In genomic region chrX:136259543-136259942, GRCh38 we compare ENCODE assay signal across 13 cellular contexts. TPM values are rescaled to one million over a fixed set of nuclear protein-coding genes. Genes with fewer than 3 reads are reported as not detected.
A peak's percentile ranks its signal among the peaks of the same experiment; 100 is the strongest.
DNase-seq lines count a peak whose midpoint lies in the region; ATAC-seq and TF ChIP-seq lines count a peak whose summit lies in the region.
"Had no signal": no experiment of that assay in that cellular context is flagged by ENCODE, and none has a peak within 500 bp of the region (broad histone marks: within the 10 kb centered on the region; RNA-seq: fewer than 3 reads in every experiment).

No MANE protein-coding gene starts in this region.

- no peaks in the 10 kb centered on the region for H3K9me3 ChIP-seq in right cardiac atrium (ENCODE audit: control insufficient read depth, low read length)
- H3K9me3 ChIP-seq in upper lobe of right lung: no peaks in the 10 kb centered on the region

- H3K4me1 ChIP-seq in right cardiac atrium (ENCODE audit: control insufficient read depth, insufficient read depth, low read length) (peaks cover 2% of the 10 kb centered on the region), upper lobe of right lung (no peaks in the 10 kb centered on the region)

- no peaks in the 10 kb centered on the region for H3K36me3 Mint-ChIP-seq in activated naive CD4-positive, alpha-beta T cell treated with anti-CD3 and anti-CD28 coated beads for 36 hours (ENCODE audit: low read depth)
- no peaks in the 10 kb centered on the region for H3K36me3 Mint-ChIP-seq in activated naive CD8-positive, alpha-beta T cell treated with anti-CD3 and anti-CD28 coated beads, Interleukin-2, amount 50 U/mL, for 24 hours (ENCODE audit: low read depth)

- 24% methylated on average over 4 of the region's 4 CpGs for WGBS in right cardiac atrium

- no peaks in the 10 kb centered on the region for H3K9me3 Mint-ChIP-seq in activated naive CD4-positive, alpha-beta T cell treated with anti-CD3 and anti-CD28 coated beads for 36 hours
- H3K9me3 Mint-ChIP-seq in activated naive CD8-positive, alpha-beta T cell treated with anti-CD3 and anti-CD28 coated beads, Interleukin-2, amount 50 U/mL, for 24 hours: no peaks in the 10 kb centered on the region

- DNase-seq in activated naive CD4-positive, alpha-beta T cell treated with anti-CD3 and anti-CD28 coated beads for 36 hours: peak; percentile 34
- DNase-seq in activated naive CD4-positive, alpha-beta T cell treated with anti-CD3 and anti-CD28 coated beads, Interleukin-2, amount 50 U/mL, for 16 hours: no peak
- DNase-seq in activated naive CD8-positive, alpha-beta T cell treated with anti-CD3 and anti-CD28 coated beads, Interleukin-2, amount 50 U/mL, for 24 hours: no peak
- DNase-seq in right cardiac atrium (no peak), upper lobe of right lung (no peak), posterior vena cava (ENCODE audit: low spot score) (no peak), left colon (no peak)
- DNase-seq: activated T-cell treated with anti-CD3 and anti-CD28 coated beads, Interleukin-2, amount 50 U/mL, for 48 hours; AML-193; NCI-H1092; occipital lobe; RPMI8226 had no signal

- no peaks in the 10 kb centered on the region for H3K36me3 ChIP-seq in upper lobe of right lung

- CTCF ChIA-PET in activated naive CD4-positive, alpha-beta T cell treated with anti-CD3 and anti-CD28 coated beads for 36 hours (lab: Charles Lee): no interaction called here

- H3K27me3 Mint-ChIP-seq in activated naive CD4-positive, alpha-beta T cell treated with anti-CD3 and anti-CD28 coated beads for 36 hours (ENCODE audit: low read depth): no peaks in the 10 kb centered on the region
- no peaks in the 10 kb centered on the region for H3K27me3 Mint-ChIP-seq in activated naive CD8-positive, alpha-beta T cell treated with anti-CD3 and anti-CD28 coated beads, Interleukin-2, amount 50 U/mL, for 24 hours

- peak; percentile 86 for ATAC-seq in activated naive CD8-positive, alpha-beta T cell treated with anti-CD3 and anti-CD28 coated beads, Interleukin-2, amount 50 U/mL, for 24 hours
- ATAC-seq in right cardiac atrium (peak; percentile 41 to 84), upper lobe of right lung (no peak), GM19467 (IDR thresholded peaks at IDR 0.05; ENCODE audit: unreplicated experiment) (no peak), left colon (no peak)

- no peaks in the 10 kb centered on the region for H3K27me3 ChIP-seq in right cardiac atrium (ENCODE audit: control insufficient read depth, insufficient read depth)
- H3K27me3 ChIP-seq in upper lobe of right lung: no peaks in the 10 kb centered on the region

- intact Hi-C loops in activated naive CD4-positive, alpha-beta T cell treated with anti-CD3 and anti-CD28 coated beads for 36 hours (cut with micrococcal nuclease): loop anchor here (10.0 kb wide), 1 partner anchor 435 kb away; no protein-coding TSS in a partner anchor
- intact Hi-C loops in right cardiac atrium (cut with DNase I): no loop called here
- intact Hi-C loops in upper lobe of right lung (cut with DNase I): no loop called here
- intact Hi-C loops in posterior vena cava (cut with DNase I): no loop called here
- intact Hi-C loops in left colon (cut with DNase I, micrococcal nuclease): no loop called here

- H3K4me3 Mint-ChIP-seq in activated naive CD4-positive, alpha-beta T cell treated with anti-CD3 and anti-CD28 coated beads for 36 hours: no peak overlapping the region
- H3K4me3 Mint-ChIP-seq in activated naive CD8-positive, alpha-beta T cell treated with anti-CD3 and anti-CD28 coated beads, Interleukin-2, amount 50 U/mL, for 24 hours: no peak overlapping the region

- no peak for TF ChIP-seq CTCF in upper lobe of right lung (IDR thresholded peaks at IDR 0.05)

- peak overlapping the region; percentile 67 for H3K27ac Mint-ChIP-seq in activated naive CD4-positive, alpha-beta T cell treated with anti-CD3 and anti-CD28 coated beads for 36 hours
- peak overlapping the region; percentile 41 for H3K27ac Mint-ChIP-seq in activated naive CD8-positive, alpha-beta T cell treated with anti-CD3 and anti-CD28 coated beads, Interleukin-2, amount 50 U/mL, for 24 hours

- H3K4me3 ChIP-seq in right cardiac atrium (ENCODE audit: low read length) (no peak overlapping the region), upper lobe of right lung (no peak overlapping the region)

- H3K4me1 Mint-ChIP-seq in activated naive CD4-positive, alpha-beta T cell treated with anti-CD3 and anti-CD28 coated beads for 36 hours (ENCODE audit: low read depth): peaks cover 20% of the 10 kb centered on the region
- peaks cover 16% of the 10 kb centered on the region for H3K4me1 Mint-ChIP-seq in activated naive CD8-positive, alpha-beta T cell treated with anti-CD3 and anti-CD28 coated beads, Interleukin-2, amount 50 U/mL, for 24 hours

- H3K27ac ChIP-seq in right cardiac atrium (ENCODE audit: low read length): peak overlapping the region; percentile 75
- peak overlapping the region; percentile 11 for H3K27ac ChIP-seq in upper lobe of right lung

RNA-seq across cellular contexts. Expression of gene MAP7D3, which starts 8.3 kb away (rescaled TPM):
- total RNA-seq in activated naive CD4-positive, alpha-beta T cell treated with anti-CD3 and anti-CD28 coated beads for 36 hours: 10 to 100 TPM; 10.4 to 12.5 TPM
- total RNA-seq in right cardiac atrium (10 to 100 TPM in 3 of 4 donors, 1 to 10 TPM in 1; 8.7 to 13.8 (median 12.0) TPM), upper lobe of right lung (7.9 TPM), posterior vena cava (10 to 100 TPM; 23.1 to 30.3 TPM), left colon (1 to 10 TPM; 1.4 to 4.1 TPM)
- 5.9 TPM for polyA plus RNA-seq in right cardiac atrium

RNA-seq across cellular contexts. Expression of gene ADGRG4, which starts 41.2 kb away (rescaled TPM):
- total RNA-seq in activated naive CD4-positive, alpha-beta T cell treated with anti-CD3 and anti-CD28 coated beads for 36 hours: not detected
- total RNA-seq in right cardiac atrium (not detected), upper lobe of right lung (0.06 TPM), posterior vena cava (1 to 10 TPM in 1 of 2 donors, under 1 TPM in 1; 0.71 to 1.2 TPM), left colon (under 1 TPM; 0.03 to 0.17 TPM)
- polyA plus RNA-seq in right cardiac atrium: not detected
- total RNA-seq: occipital lobe had no signal

Comparison
In these comparisons a context has a peak if more than half of its experiments do, and no peak if none do; other contexts are left out.
1. ATAC-seq: peak in activated naive CD8-positive, alpha-beta T cell treated with anti-CD3 and anti-CD28 coated beads, Interleukin-2, amount 50 U/mL, for 24 hours (single experiment) and right cardiac atrium (2 of 2); none in upper lobe of right lung (single experiment), GM19467 (single experiment) and left colon (single experiment).